In genomic region chr17:28618464-28618863, GRCh38 we compare ENCODE assay signal across 6 cellular contexts.
"Had no signal": no experiment of that assay in that cellular context is flagged by ENCODE, and none has a peak within 500 bp of the region (broad histone marks: within the 10 kb centered on the region; RNA-seq: fewer than 3 reads in every experiment).

No MANE protein-coding gene starts in this region.

- H3K27me3 Mint-ChIP-seq: IgD-negative memory B cell had no signal

- ATAC-seq: HepG2 had no signal

- FAIRE-seq: HepG2, HTR-8/SVneo had no signal

- DNase-seq: IMR-90, KBM-7 had no signal

- H3K9me3 Mint-ChIP-seq: IgD-negative memory B cell had no signal

- H3K27ac ChIP-seq: HL-60 had no signal
